ENCODE assay signal across 7 cellular contexts in the genomic region with DNA sequence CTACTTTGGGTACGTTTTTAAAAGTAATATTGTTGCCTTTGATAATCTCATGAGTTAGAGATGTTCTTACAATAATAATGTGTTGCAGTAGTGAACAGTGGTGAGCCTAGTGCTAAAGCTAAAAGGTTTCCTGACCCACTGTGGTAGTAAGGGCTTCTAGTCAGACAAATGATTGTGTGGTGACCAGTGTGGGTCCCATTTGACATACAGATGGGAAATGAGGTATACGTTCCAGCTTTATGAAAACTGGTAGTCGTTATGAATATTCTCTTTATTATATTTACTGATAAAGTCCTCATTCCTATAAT. TPM values are rescaled to one million over a fixed set of nuclear protein-coding genes. Genes with fewer than 3 reads are reported as not detected.
DNase-seq lines count a peak whose midpoint lies in the region; ATAC-seq and TF ChIP-seq lines count a peak whose summit lies in the region.

No MANE protein-coding gene starts in this region.

- H3K36me3 ChIP-seq in HCT116 (ENCODE audit: control insufficient read depth in 1 of 2, insufficient read depth in 2 of 2, low read length in 2 of 2) = no peaks in the 10 kb centered on the region; a peak in 1 of 4 replicates
- H3K36me3 ChIP-seq in Panc1 (ENCODE audit: control insufficient read depth, insufficient read depth, low read length) = no peaks in the 10 kb centered on the region; the same call in 1 of the 2 replicates

- H3K9ac ChIP-seq in HCT116 (ENCODE audit: low read length) = peak overlapping the region; percentile 99

- peak overlapping the region; percentile 97 for H3K4me2 ChIP-seq in HCT116 (ENCODE audit: low read length)

- H3K4me1 ChIP-seq in HCT116 (ENCODE audit: control insufficient read depth in 1 of 2, insufficient read depth in 2 of 2, low read length in 2 of 2) (peaks cover 3 to 22% of the 10 kb centered on the region in 2 experiments; a peak in 2 of 4 replicates), Panc1 (ENCODE audit: control insufficient read depth, insufficient read depth, low read length) (no peaks in the 10 kb centered on the region)

- ATAC-seq in HCT116 (no peak), Panc1 (no peak), HG03442 (IDR thresholded peaks at IDR 0.05; ENCODE audit: unreplicated experiment) (no peak)

- H3K27ac ChIP-seq in HCT116 (ENCODE audit: low read depth, low read length) (peak overlapping the region; percentile 98; the same call in 1 of the 2 replicates), Panc1 (ENCODE audit: low read length) (peak overlapping the region; percentile 84)

- TF ChIP-seq CTCF in HCT116 (IDR thresholded peaks at IDR 0.05 in 2 of 3, conservative IDR thresholded peaks at IDR 0.05 in 1 of 3; ENCODE audit: borderline replicate concordance in 1 of 3, insufficient read depth in 1 of 3, low read depth in 2 of 3, low read length in 2 of 3) = no peak
- no peak for TF ChIP-seq CTCF in Panc1 (IDR thresholded peaks at IDR 0.05)
- TF ChIP-seq CTCF in epithelial cell of esophagus (IDR thresholded peaks at IDR 0.05; ENCODE audit: insufficient read depth, low read depth, low read length, missing control alignments) = no peak
- TF ChIP-seq CTCF in retinal pigment epithelial cell (conservative IDR thresholded peaks at IDR 0.05; ENCODE audit: low read depth, low read length) = no peak

- H3K9me3 ChIP-seq in HCT116 (ENCODE audit: control insufficient read depth in 1 of 2, insufficient read depth in 1 of 2, low read depth in 1 of 2, low read length in 2 of 2) = no peaks in the 10 kb centered on the region
- no peaks in the 10 kb centered on the region for H3K9me3 ChIP-seq in Panc1 (ENCODE audit: control insufficient read depth, insufficient read depth, low read depth, low read length)

- H2AFZ ChIP-seq in HCT116 (ENCODE audit: low read depth, low read length, poor library complexity, severe bottlenecking) = no peak overlapping the region

- TF ChIP-seq RAD21 in HCT116 (IDR thresholded peaks at IDR 0.05; ENCODE audit: low read depth) = no peak

- no peaks in the 10 kb centered on the region for H4K20me1 ChIP-seq in HCT116 (ENCODE audit: insufficient read depth)

- in situ Hi-C loops in Panc1 (cut with HindIII; ENCODE audit: low pct_unique_long_range_greater_than_20kb, low sequenced_read_pairs) = no loop called here

- intact Hi-C loops in HCT116 (cut with micrococcal nuclease) (loop anchor here (10.0 kb wide), 2 partner anchors 283 to 673 kb away; no protein-coding TSS in a partner anchor), Panc1 (cut with micrococcal nuclease; ENCODE audit: unreplicated experiment) (no loop called here)

- H3K4me3 ChIP-seq in HCT116 (replicated peaks in 1 of 2; ENCODE audit: low read depth in 1 of 2, low read length in 2 of 2) = peak overlapping the region; percentile 89 to 90
- peak overlapping the region; percentile 67 to 73 for H3K4me3 ChIP-seq in Panc1 (ENCODE audit: low read depth in 2 of 2, low read length in 2 of 2)
- H3K4me3 ChIP-seq in epithelial cell of esophagus (ENCODE audit: low read length) = peak overlapping the region; percentile 94
- peak overlapping the region; percentile 93 for H3K4me3 ChIP-seq in retinal pigment epithelial cell (ENCODE audit: low read length)

- DNase-seq in HCT116 (ENCODE audit: low read depth, low spot score) (no peak), Panc1 (ENCODE audit: low read depth, low spot score) (no peak), epithelial cell of esophagus (ENCODE audit: low read depth) (no peak), retinal pigment epithelial cell (ENCODE audit: low read depth) (no peak), COLO829 (ENCODE audit: low spot score) (no peak)
- no peak for DNase-seq in stimulated activated CD4-positive, alpha-beta T cell treated with anti-CD3 and anti-CD28 coated beads, Interleukin-2, amount 100 ng/mL, for 24 hours

- RAD21 ChIA-PET in HCT116 (lab: Charles Lee; ENCODE audit: low non-redundant PET in 1 of 2, low total read pairs in 2 of 2, uncharacterized antibody in 2 of 2, unreplicated experiment in 2 of 2) = no interaction called here

- H3K27me3 ChIP-seq in HCT116 (ENCODE audit: insufficient read depth, low read length) (no peaks in the 10 kb centered on the region), Panc1 (ENCODE audit: control insufficient read depth, insufficient read depth, low read length) (no peaks in the 10 kb centered on the region)

- no peak for TF ChIP-seq POLR2A in HCT116 (IDR thresholded peaks at IDR 0.05; ENCODE audit: borderline replicate concordance, extremely low read depth, insufficient read depth, insufficient read length)

- BruUV-seq in HCT116 (replicated peaks; lab: Mats Ljungman, UMichigan) (no TSS peak), Panc1 (replicated peaks; lab: Mats Ljungman, UMichigan) (no TSS peak)

- peaks cover 40% of the 10 kb centered on the region for H3K79me2 ChIP-seq in HCT116 (ENCODE audit: insufficient read depth, low read length)

- no peaks in the 10 kb centered on the region for H3K9me2 ChIP-seq in HCT116 (ENCODE audit: insufficient read depth)

- POLR2A ChIA-PET in HCT116 (lab: Charles Lee) = interaction anchor here (1.4 kb wide), 1 partner anchor 47 kb away, joined by 3 read pairs; no protein-coding TSS in a partner anchor
- POLR2A ChIA-PET in Panc1 (lab: Charles Lee) = no interaction called here

- CTCF ChIA-PET in HCT116 (lab: Charles Lee) = interaction anchor here (0.7 to 2.5 kb wide), 2 partner anchors 25 to 60 kb away, joined by 3 to 8 read pairs; no protein-coding TSS in a partner anchor
- CTCF ChIA-PET in Panc1 (lab: Charles Lee) = no interaction called here

TF ChIP-seq in HCT116, 20 proteins besides CTCF, POLR2A, EP300 and RAD21:
- TF ChIP-seq, protein P1, sequence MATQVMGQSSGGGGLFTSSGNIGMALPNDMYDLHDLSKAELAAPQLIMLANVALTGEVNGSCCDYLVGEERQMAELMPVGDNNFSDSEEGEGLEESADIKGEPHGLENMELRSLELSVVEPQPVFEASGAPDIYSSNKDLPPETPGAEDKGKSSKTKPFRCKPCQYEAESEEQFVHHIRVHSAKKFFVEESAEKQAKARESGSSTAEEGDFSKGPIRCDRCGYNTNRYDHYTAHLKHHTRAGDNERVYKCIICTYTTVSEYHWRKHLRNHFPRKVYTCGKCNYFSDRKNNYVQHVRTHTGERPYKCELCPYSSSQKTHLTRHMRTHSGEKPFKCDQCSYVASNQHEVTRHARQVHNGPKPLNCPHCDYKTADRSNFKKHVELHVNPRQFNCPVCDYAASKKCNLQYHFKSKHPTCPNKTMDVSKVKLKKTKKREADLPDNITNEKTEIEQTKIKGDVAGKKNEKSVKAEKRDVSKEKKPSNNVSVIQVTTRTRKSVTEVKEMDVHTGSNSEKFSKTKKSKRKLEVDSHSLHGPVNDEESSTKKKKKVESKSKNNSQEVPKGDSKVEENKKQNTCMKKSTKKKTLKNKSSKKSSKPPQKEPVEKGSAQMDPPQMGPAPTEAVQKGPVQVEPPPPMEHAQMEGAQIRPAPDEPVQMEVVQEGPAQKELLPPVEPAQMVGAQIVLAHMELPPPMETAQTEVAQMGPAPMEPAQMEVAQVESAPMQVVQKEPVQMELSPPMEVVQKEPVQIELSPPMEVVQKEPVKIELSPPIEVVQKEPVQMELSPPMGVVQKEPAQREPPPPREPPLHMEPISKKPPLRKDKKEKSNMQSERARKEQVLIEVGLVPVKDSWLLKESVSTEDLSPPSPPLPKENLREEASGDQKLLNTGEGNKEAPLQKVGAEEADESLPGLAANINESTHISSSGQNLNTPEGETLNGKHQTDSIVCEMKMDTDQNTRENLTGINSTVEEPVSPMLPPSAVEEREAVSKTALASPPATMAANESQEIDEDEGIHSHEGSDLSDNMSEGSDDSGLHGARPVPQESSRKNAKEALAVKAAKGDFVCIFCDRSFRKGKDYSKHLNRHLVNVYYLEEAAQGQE (IDR thresholded peaks at IDR 0.05; ENCODE audit: low read depth) = no peak
- TF ChIP-seq EZH2 (IDR thresholded peaks at IDR 0.05) (no peak), POLR2AphosphoS5 (IDR thresholded peaks at IDR 0.05; ENCODE audit: low read depth, low read length) (no peak), SP1 (IDR thresholded peaks at IDR 0.05; ENCODE audit: low read depth) (no peak), JUND (IDR thresholded peaks at IDR 0.05) (no peak)
- TF ChIP-seq, protein P2, sequence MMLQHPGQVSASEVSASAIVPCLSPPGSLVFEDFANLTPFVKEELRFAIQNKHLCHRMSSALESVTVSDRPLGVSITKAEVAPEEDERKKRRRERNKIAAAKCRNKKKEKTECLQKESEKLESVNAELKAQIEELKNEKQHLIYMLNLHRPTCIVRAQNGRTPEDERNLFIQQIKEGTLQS (IDR thresholded peaks at IDR 0.05) = no peak
TF ChIP-seq in HCT116: peak in this region for 0.

RNA-seq across cellular contexts. Expression of a gene that starts 1.8 kb away (rescaled TPM):
- total RNA-seq in HCT116 (2021; ENCODE audit: unreplicated experiment) (11.8 TPM), Panc1 (2021; ENCODE audit: unreplicated experiment) (5.7 TPM)
- 3.0 and 4.8 TPM in 2 replicates for polyA plus RNA-seq in HCT116 (2012)
- 2.2 TPM for polyA plus RNA-seq in Panc1 (2012; ENCODE audit: insufficient read length)
